ENCODE assay signal across 1 cellular context in the genomic region with DNA sequence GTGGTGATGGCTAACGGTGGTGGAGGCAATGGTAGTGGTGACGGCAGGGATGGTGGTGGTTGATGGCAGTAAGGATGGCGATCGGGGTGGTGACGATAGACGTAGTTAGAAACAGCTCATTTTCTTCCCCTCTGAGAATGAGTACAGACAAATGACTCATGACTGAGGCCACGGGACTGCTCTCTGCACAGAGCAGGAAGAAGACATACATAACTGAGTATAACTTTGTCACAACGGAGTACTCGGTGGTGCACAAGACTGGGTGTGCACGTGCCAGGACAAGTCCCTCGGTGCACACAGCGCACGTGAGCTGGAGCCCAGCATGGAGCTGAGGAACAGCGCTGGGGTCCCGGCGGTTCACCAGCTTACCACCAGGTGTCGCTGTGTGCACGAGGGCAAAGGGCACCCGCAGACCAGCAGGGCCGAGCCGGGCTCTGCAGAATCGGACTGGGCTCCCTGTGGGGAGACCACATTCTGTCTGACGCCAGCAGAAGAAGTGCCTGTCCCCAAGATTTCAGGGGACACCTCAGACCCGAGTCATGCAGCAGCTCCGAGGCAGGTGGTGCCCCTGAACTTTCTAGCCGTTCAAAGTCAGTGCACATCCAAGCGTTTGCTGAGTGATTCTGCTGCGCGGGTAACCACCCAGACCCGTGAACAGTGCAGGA.
A peak's percentile ranks its signal among the peaks of the same experiment; 100 is the strongest.
TF ChIP-seq lines count a peak whose summit lies in the region.

No MANE protein-coding gene starts in this region.

TF ChIP-seq in HepG2, 621 proteins besides CTCF, POLR2A, EP300 and RAD21 (continued from another document and continues in another):
- TF ChIP-seq ARNTL (CRISPR knock-in tag; IDR thresholded peaks at IDR 0.05) (peak; percentile 44; the same call in 1 of the 2 replicates), MAFK (conservative IDR thresholded peaks at IDR 0.05 in 1 of 2, IDR thresholded peaks at IDR 0.05 in 1 of 2; ENCODE audit: low read length in 2 of 2) (no peak), ARNT (IDR thresholded peaks at IDR 0.05) (no peak), EZH2 (conservative IDR thresholded peaks at IDR 0.05; ENCODE audit: low read depth, low read length) (no peak), SNAPC2 (CRISPR knock-in tag; IDR thresholded peaks at IDR 0.05) (no peak), MIER3 (CRISPR knock-in tag; IDR thresholded peaks at IDR 0.05; ENCODE audit: borderline replicate concordance) (no peak), NBN (conservative IDR thresholded peaks at IDR 0.05) (no peak), HNF4A (CRISPR knock-in tag; IDR thresholded peaks at IDR 0.05) (peak; percentile 92), XBP1 (CRISPR knock-in tag; IDR thresholded peaks at IDR 0.05) (no peak), FOXA1 (IDR thresholded peaks at IDR 0.05) (no peak), FOXA1 (CRISPR knock-in tag; IDR thresholded peaks at IDR 0.05) (no peak; the same call in 1 of the 2 replicates), NR2F1 (CRISPR knock-in tag; IDR thresholded peaks at IDR 0.05) (peak; percentile 90 to 95), ZNF343 (CRISPR knock-in tag; IDR thresholded peaks at IDR 0.05) (0 out of 2 replicates have a peak, but pooled peaks have one; percentile 54), ZNF121 (CRISPR knock-in tag; IDR thresholded peaks at IDR 0.05) (no peak), HOXA3 (CRISPR knock-in tag; IDR thresholded peaks at IDR 0.05) (peak; percentile 49; the same call in 1 of the 2 replicates), NAIF1 (CRISPR knock-in tag; IDR thresholded peaks at IDR 0.05; ENCODE audit: borderline replicate concordance) (no peak), KLF6 (CRISPR knock-in tag; IDR thresholded peaks at IDR 0.05) (no peak), ZNF496 (CRISPR knock-in tag; IDR thresholded peaks at IDR 0.05; ENCODE audit: insufficient replicate concordance) (no peak), ZNF333 (CRISPR knock-in tag; IDR thresholded peaks at IDR 0.05; ENCODE audit: borderline replicate concordance) (0 out of 2 replicates have a peak, but pooled peaks have one; percentile 30), ZNF556 (CRISPR knock-in tag; IDR thresholded peaks at IDR 0.05; ENCODE audit: borderline replicate concordance) (peak; percentile 68; the same call in 1 of the 2 replicates), ZBTB7A (CRISPR knock-in tag; IDR thresholded peaks at IDR 0.05) (no peak), RBM22 (optimal IDR thresholded peaks at IDR 0.05; ENCODE audit: low read length) (no peak), ZZZ3 (CRISPR knock-in tag; IDR thresholded peaks at IDR 0.05; ENCODE audit: borderline replicate concordance) (no peak), MXD4 (CRISPR knock-in tag; IDR thresholded peaks at IDR 0.05) (no peak), ZNF292 (CRISPR knock-in tag; IDR thresholded peaks at IDR 0.05; ENCODE audit: borderline replicate concordance, low read depth) (no peak), IRX3 (CRISPR knock-in tag; IDR thresholded peaks at IDR 0.05; ENCODE audit: borderline replicate concordance, low read depth) (no peak), NONO (IDR thresholded peaks at IDR 0.05) (no peak), NONO (CRISPR knock-in tag; conservative IDR thresholded peaks at IDR 0.05) (peak; percentile 57; the same call in 1 of the 2 replicates), ZNF703 (CRISPR knock-in tag; IDR thresholded peaks at IDR 0.05; ENCODE audit: borderline replicate concordance) (0 out of 2 replicates have a peak, but pooled peaks have one; percentile 57), DNMT1 (CRISPR knock-in tag; IDR thresholded peaks at IDR 0.05) (no peak), ZNF816 (CRISPR knock-in tag; IDR thresholded peaks at IDR 0.05; ENCODE audit: borderline replicate concordance) (no peak), PAF1 (CRISPR knock-in tag; IDR thresholded peaks at IDR 0.05) (no peak), NR2C2 (CRISPR knock-in tag; IDR thresholded peaks at IDR 0.05; ENCODE audit: borderline replicate concordance) (peak; percentile 86)
- TF ChIP-seq, protein P1, sequence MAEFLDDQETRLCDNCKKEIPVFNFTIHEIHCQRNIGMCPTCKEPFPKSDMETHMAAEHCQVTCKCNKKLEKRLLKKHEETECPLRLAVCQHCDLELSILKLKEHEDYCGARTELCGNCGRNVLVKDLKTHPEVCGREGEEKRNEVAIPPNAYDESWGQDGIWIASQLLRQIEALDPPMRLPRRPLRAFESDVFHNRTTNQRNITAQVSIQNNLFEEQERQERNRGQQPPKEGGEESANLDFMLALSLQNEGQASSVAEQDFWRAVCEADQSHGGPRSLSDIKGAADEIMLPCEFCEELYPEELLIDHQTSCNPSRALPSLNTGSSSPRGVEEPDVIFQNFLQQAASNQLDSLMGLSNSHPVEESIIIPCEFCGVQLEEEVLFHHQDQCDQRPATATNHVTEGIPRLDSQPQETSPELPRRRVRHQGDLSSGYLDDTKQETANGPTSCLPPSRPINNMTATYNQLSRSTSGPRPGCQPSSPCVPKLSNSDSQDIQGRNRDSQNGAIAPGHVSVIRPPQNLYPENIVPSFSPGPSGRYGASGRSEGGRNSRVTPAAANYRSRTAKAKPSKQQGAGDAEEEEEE (CRISPR knock-in tag; IDR thresholded peaks at IDR 0.05; ENCODE audit: borderline replicate concordance) = no peak
- TF ChIP-seq, protein P2, sequence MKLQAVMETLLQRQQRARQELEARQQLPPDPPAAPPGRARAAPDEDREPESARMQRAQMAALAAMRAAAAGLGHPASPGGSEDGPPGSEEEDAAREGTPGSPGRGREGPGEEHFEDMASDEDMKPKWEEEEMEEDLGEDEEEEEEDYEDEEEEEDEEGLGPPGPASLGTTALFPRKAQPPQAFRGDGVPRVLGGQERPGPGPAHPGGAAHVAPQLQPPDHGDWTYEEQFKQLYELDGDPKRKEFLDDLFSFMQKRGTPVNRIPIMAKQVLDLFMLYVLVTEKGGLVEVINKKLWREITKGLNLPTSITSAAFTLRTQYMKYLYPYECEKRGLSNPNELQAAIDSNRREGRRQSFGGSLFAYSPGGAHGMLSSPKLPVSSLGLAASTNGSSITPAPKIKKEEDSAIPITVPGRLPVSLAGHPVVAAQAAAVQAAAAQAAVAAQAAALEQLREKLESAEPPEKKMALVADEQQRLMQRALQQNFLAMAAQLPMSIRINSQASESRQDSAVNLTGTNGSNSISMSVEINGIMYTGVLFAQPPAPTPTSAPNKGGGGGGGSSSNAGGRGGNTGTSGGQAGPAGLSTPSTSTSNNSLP (IDR thresholded peaks at IDR 0.05; ENCODE audit: low read depth, low read length) = no peak
- TF ChIP-seq, protein P3, sequence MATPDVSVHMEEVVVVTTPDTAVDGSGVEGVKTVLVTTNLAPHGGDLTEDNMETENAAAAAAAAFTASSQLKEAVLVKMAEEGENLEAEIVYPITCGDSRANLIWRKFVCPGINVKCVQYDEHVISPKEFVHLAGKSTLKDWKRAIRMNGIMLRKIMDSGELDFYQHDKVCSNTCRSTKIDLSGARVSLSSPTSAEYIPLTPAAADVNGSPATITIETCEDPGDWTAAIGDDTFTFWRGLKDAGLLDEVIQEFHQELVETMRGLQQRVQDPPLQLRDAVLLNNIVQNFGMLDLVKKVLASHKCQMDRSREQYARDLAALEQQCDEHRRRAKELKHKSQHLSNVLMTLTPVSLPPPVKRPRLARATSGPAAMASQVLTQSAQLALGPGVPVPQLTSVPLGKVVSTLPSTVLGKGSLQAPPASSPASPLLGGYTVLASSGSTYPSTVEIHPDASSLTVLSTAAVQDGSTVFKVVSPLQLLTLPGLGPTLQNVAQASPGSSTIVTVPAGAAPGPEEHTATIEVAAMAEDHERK (CRISPR knock-in tag; IDR thresholded peaks at IDR 0.05; ENCODE audit: low read depth) = no peak
- TF ChIP-seq, protein P4, sequence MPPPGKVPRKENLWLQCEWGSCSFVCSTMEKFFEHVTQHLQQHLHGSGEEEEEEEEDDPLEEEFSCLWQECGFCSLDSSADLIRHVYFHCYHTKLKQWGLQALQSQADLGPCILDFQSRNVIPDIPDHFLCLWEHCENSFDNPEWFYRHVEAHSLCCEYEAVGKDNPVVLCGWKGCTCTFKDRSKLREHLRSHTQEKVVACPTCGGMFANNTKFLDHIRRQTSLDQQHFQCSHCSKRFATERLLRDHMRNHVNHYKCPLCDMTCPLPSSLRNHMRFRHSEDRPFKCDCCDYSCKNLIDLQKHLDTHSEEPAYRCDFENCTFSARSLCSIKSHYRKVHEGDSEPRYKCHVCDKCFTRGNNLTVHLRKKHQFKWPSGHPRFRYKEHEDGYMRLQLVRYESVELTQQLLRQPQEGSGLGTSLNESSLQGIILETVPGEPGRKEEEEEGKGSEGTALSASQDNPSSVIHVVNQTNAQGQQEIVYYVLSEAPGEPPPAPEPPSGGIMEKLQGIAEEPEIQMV (CRISPR knock-in tag; IDR thresholded peaks at IDR 0.05; ENCODE audit: low read depth) = 0 out of 2 replicates have a peak, but pooled peaks have one; percentile 47
- TF ChIP-seq, protein P5, sequence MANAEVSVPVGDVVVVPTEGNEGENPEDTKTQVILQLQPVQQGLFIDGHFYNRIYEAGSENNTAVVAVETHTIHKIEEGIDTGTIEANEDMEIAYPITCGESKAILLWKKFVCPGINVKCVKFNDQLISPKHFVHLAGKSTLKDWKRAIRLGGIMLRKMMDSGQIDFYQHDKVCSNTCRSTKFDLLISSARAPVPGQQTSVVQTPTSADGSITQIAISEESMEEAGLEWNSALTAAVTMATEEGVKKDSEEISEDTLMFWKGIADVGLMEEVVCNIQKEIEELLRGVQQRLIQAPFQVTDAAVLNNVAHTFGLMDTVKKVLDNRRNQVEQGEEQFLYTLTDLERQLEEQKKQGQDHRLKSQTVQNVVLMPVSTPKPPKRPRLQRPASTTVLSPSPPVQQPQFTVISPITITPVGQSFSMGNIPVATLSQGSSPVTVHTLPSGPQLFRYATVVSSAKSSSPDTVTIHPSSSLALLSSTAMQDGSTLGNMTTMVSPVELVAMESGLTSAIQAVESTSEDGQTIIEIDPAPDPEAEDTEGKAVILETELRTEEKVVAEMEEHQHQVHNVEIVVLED (CRISPR knock-in tag; IDR thresholded peaks at IDR 0.05; ENCODE audit: borderline replicate concordance) = no peak
- TF ChIP-seq, protein P6, sequence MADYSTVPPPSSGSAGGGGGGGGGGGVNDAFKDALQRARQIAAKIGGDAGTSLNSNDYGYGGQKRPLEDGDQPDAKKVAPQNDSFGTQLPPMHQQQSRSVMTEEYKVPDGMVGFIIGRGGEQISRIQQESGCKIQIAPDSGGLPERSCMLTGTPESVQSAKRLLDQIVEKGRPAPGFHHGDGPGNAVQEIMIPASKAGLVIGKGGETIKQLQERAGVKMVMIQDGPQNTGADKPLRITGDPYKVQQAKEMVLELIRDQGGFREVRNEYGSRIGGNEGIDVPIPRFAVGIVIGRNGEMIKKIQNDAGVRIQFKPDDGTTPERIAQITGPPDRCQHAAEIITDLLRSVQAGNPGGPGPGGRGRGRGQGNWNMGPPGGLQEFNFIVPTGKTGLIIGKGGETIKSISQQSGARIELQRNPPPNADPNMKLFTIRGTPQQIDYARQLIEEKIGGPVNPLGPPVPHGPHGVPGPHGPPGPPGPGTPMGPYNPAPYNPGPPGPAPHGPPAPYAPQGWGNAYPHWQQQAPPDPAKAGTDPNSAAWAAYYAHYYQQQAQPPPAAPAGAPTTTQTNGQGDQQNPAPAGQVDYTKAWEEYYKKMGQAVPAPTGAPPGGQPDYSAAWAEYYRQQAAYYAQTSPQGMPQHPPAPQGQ (CRISPR knock-in tag; IDR thresholded peaks at IDR 0.05; ENCODE audit: borderline replicate concordance) = no peak
- TF ChIP-seq, protein P7, sequence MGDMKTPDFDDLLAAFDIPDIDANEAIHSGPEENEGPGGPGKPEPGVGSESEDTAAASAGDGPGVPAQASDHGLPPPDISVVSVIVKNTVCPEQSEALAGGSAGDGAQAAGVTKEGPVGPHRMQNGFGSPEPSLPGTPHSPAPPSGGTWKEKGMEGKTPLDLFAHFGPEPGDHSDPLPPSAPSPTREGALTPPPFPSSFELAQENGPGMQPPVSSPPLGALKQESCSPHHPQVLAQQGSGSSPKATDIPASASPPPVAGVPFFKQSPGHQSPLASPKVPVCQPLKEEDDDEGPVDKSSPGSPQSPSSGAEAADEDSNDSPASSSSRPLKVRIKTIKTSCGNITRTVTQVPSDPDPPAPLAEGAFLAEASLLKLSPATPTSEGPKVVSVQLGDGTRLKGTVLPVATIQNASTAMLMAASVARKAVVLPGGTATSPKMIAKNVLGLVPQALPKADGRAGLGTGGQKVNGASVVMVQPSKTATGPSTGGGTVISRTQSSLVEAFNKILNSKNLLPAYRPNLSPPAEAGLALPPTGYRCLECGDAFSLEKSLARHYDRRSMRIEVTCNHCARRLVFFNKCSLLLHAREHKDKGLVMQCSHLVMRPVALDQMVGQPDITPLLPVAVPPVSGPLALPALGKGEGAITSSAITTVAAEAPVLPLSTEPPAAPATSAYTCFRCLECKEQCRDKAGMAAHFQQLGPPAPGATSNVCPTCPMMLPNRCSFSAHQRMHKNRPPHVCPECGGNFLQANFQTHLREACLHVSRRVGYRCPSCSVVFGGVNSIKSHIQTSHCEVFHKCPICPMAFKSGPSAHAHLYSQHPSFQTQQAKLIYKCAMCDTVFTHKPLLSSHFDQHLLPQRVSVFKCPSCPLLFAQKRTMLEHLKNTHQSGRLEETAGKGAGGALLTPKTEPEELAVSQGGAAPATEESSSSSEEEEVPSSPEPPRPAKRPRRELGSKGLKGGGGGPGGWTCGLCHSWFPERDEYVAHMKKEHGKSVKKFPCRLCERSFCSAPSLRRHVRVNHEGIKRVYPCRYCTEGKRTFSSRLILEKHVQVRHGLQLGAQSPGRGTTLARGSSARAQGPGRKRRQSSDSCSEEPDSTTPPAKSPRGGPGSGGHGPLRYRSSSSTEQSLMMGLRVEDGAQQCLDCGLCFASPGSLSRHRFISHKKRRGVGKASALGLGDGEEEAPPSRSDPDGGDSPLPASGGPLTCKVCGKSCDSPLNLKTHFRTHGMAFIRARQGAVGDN (CRISPR knock-in tag; IDR thresholded peaks at IDR 0.05) = peak; percentile 56
- TF ChIP-seq, protein P8, sequence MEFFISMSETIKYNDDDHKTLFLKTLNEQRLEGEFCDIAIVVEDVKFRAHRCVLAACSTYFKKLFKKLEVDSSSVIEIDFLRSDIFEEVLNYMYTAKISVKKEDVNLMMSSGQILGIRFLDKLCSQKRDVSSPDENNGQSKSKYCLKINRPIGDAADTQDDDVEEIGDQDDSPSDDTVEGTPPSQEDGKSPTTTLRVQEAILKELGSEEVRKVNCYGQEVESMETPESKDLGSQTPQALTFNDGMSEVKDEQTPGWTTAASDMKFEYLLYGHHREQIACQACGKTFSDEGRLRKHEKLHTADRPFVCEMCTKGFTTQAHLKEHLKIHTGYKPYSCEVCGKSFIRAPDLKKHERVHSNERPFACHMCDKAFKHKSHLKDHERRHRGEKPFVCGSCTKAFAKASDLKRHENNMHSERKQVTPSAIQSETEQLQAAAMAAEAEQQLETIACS (CRISPR knock-in tag; IDR thresholded peaks at IDR 0.05) = peak; percentile 37; the same call in 1 of the 2 replicates
- TF ChIP-seq, protein P9, sequence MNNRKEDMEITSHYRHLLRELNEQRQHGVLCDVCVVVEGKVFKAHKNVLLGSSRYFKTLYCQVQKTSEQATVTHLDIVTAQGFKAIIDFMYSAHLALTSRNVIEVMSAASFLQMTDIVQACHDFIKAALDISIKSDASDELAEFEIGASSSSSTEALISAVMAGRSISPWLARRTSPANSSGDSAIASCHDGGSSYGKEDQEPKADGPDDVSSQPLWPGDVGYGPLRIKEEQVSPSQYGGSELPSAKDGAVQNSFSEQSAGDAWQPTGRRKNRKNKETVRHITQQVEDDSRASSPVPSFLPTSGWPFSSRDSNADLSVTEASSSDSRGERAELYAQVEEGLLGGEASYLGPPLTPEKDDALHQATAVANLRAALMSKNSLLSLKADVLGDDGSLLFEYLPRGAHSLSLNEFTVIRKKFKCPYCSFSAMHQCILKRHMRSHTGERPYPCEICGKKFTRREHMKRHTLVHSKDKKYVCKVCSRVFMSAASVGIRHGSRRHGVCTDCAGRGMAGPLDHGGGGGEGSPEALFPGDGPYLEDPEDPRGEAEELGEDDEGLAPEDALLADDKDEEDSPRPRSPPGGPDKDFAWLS (CRISPR knock-in tag; IDR thresholded peaks at IDR 0.05; ENCODE audit: borderline replicate concordance) = 0 out of 2 replicates have a peak, but pooled peaks have one; percentile 45
